8 cellular contexts compared by ENCODE assay signal in genomic region chr4:112031712-112032328, GRCh38.
DNase-seq lines count a peak whose midpoint lies in the region; ATAC-seq and TF ChIP-seq lines count a peak whose summit lies in the region.

No MANE protein-coding gene starts in this region.

- H3F3A ChIP-seq in neural progenitor cell (ENCODE audit: low read depth): no peaks in the 10 kb centered on the region

- CTCF ChIA-PET in Calu3 (lab: Charles Lee): interaction anchor here (1.0 to 2.3 kb wide), 4 partner anchors 87 to 399 kb away, joined by 3 to 16 read pairs (median 4); no protein-coding TSS in a partner anchor

- no peak overlapping the region for H3K27ac ChIP-seq in neural progenitor cell

- DNase-seq in Calu3 (peak; percentile 37), OCI-M2 (lab: John Stamatoyannopoulos, UW; ENCODE audit: unreplicated experiment) (peak; percentile 33), epithelial cell of proximal tubule (ENCODE audit: low read depth) (peak; percentile 7), neural progenitor cell (ENCODE audit: low spot score) (peak; percentile 76)
- DNase-seq in naive thymus-derived CD8-positive, alpha-beta T cell: no peak

- ATAC-seq in GM18867 (IDR thresholded peaks at IDR 0.05; ENCODE audit: unreplicated experiment) (peak; percentile 83), HG03378 (IDR thresholded peaks at IDR 0.05; ENCODE audit: unreplicated experiment) (peak; percentile 81), GM21825 (IDR thresholded peaks at IDR 0.05; ENCODE audit: unreplicated experiment) (no peak)
- no peak for ATAC-seq in naive thymus-derived CD8-positive, alpha-beta T cell

- H4K20me1 ChIP-seq in neural progenitor cell (ENCODE audit: low read depth): no peaks in the 10 kb centered on the region

- H3K36me3 Mint-ChIP-seq in Calu3 (ENCODE audit: insufficient read depth, unreplicated experiment): no peaks in the 10 kb centered on the region
- H3K36me3 Mint-ChIP-seq in neural progenitor cell: no peaks in the 10 kb centered on the region
- no peaks in the 10 kb centered on the region for H3K36me3 Mint-ChIP-seq in naive thymus-derived CD8-positive, alpha-beta T cell

- H2AFZ ChIP-seq in neural progenitor cell (replicated peaks): no peak overlapping the region

- no TSS peak for BruUV-seq in Calu3 (replicated peaks; lab: Mats Ljungman, UMichigan)

- no peaks in the 10 kb centered on the region for H3K79me2 ChIP-seq in neural progenitor cell (ENCODE audit: low read depth)

- no peak overlapping the region for H3K27ac Mint-ChIP-seq in Calu3 (ENCODE audit: unreplicated experiment)
- no peak overlapping the region for H3K27ac Mint-ChIP-seq in neural progenitor cell
- no peak overlapping the region for H3K27ac Mint-ChIP-seq in naive thymus-derived CD8-positive, alpha-beta T cell

- no peaks in the 10 kb centered on the region for H3K27me3 ChIP-seq in neural progenitor cell

- H3K4me1 Mint-ChIP-seq in Calu3 (ENCODE audit: low read depth, unreplicated experiment): no peaks in the 10 kb centered on the region
- no peaks in the 10 kb centered on the region for H3K4me1 Mint-ChIP-seq in neural progenitor cell
- no peaks in the 10 kb centered on the region for H3K4me1 Mint-ChIP-seq in naive thymus-derived CD8-positive, alpha-beta T cell

- no peak overlapping the region for H3K4me2 ChIP-seq in neural progenitor cell

- H3K9me3 ChIP-seq in neural progenitor cell (ENCODE audit: low read depth): no peaks in the 10 kb centered on the region

- intact Hi-C loops in Calu3 (cut with micrococcal nuclease; ENCODE audit: unreplicated experiment): loop anchor here (1.0 to 5.0 kb wide), 3 partner anchors 89 to 389 kb away; no protein-coding TSS in a partner anchor

- TF ChIP-seq CTCF in Calu3 (IDR thresholded peaks at IDR 0.05; ENCODE audit: unreplicated experiment) (peak; percentile 43), epithelial cell of proximal tubule (conservative IDR thresholded peaks at IDR 0.05; ENCODE audit: low read depth, low read length) (peak; percentile 82), neural progenitor cell (IDR thresholded peaks at IDR 0.05) (peak; percentile 92)

- POLR2A ChIA-PET in naive thymus-derived CD8-positive, alpha-beta T cell (lab: Charles Lee): no interaction called here

- H3K27me3 Mint-ChIP-seq in Calu3 (ENCODE audit: unreplicated experiment): no peaks in the 10 kb centered on the region
- no peaks in the 10 kb centered on the region for H3K27me3 Mint-ChIP-seq in neural progenitor cell (ENCODE audit: insufficient read depth, low read depth)
- H3K27me3 Mint-ChIP-seq in naive thymus-derived CD8-positive, alpha-beta T cell: peaks cover 21 to 41% (median 26%) of the 10 kb centered on the region in 5 donors

- H3K4me3 Mint-ChIP-seq in Calu3 (ENCODE audit: low read depth, unreplicated experiment): no peak overlapping the region
- H3K4me3 Mint-ChIP-seq in neural progenitor cell: no peak overlapping the region
- H3K4me3 Mint-ChIP-seq in naive thymus-derived CD8-positive, alpha-beta T cell: no peak overlapping the region

- H3K4me3 ChIP-seq in epithelial cell of proximal tubule (ENCODE audit: low read depth, low read length) (no peak overlapping the region), neural progenitor cell (no peak overlapping the region)

- no peak overlapping the region for H3K9ac ChIP-seq in neural progenitor cell

- H3K4me1 ChIP-seq in neural progenitor cell: no peaks in the 10 kb centered on the region

- H3K9me3 Mint-ChIP-seq in Calu3 (ENCODE audit: low read depth, unreplicated experiment) (no peaks in the 10 kb centered on the region), neural progenitor cell (no peaks in the 10 kb centered on the region)
- H3K9me3 Mint-ChIP-seq in naive thymus-derived CD8-positive, alpha-beta T cell: peaks cover 0 to 13% (median 0%) of the 10 kb centered on the region in 9 donors

- H3K36me3 ChIP-seq in neural progenitor cell: no peaks in the 10 kb centered on the region

Comparison
In these comparisons a context has a peak if more than half of its experiments do, and no peak if none do; other contexts are left out.
1. DNase-seq: peak in Calu3 (single experiment), OCI-M2 (single experiment), epithelial cell of proximal tubule (single experiment) and neural progenitor cell (single experiment); none in naive thymus-derived CD8-positive, alpha-beta T cell (0 of 10).
2. ATAC-seq: peak in GM18867 (single experiment) and HG03378 (single experiment); none in naive thymus-derived CD8-positive, alpha-beta T cell (0 of 2) and GM21825 (single experiment).
3. Peak in every context shown above with its lines, with median percentiles within 50 percentile points of each other: CTCF ChIP-seq.